In the genomic region with DNA sequence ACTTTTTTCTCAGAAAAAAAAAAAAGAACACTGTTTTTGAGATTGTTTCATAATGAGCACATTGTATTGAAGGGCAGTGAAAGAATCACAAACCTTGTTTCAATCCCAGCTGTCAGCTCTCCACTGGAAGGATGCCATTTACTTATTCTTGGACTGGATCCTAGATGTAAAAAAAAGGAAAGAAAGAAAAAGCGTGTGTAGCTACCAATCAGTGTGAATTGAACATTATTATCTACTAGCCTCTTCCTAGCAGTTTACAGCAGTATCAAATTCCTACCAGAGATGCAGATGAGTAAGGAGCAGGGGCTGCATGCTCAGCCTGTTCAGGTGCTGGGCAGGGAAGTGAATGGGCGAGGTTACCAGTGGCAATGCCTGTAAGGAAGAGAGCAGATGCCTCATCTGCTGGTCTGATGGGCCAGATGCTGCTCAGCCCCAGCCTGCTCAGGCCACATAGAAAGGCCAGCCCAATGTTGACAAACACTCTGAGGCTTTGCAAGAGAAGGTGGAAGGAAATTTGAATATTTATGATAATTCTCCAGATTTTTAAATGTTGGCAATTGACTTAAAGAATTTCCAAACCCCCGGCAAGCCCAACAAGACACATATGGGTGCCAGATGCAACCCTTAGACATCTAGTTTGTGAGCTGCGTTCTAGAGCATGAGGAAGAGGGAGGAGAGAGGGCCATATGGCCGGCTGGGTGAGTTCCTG, we compare ENCODE assay signal across 11 cellular contexts.
DNase-seq lines count a peak whose midpoint lies in the region; ATAC-seq and TF ChIP-seq lines count a peak whose summit lies in the region.
"Had no signal": no experiment of that assay in that cellular context is flagged by ENCODE, and none has a peak within 500 bp of the region (broad histone marks: within the 10 kb centered on the region; RNA-seq: fewer than 3 reads in every experiment).

No MANE protein-coding gene starts in this region.

- H3K36me3 ChIP-seq in GM23338 (ENCODE audit: insufficient read depth) (no peaks in the 10 kb centered on the region), osteoblast (ENCODE audit: insufficient read depth, low read length) (no peaks in the 10 kb centered on the region)
- H3K36me3 ChIP-seq: SJCRH30 had no signal

- H3K4me2 ChIP-seq in GM23338 (no peak overlapping the region), osteoblast (ENCODE audit: insufficient read depth, low read length) (peak overlapping the region; percentile 19)

- H4K20me1 ChIP-seq in GM23338 (replicated peaks; ENCODE audit: insufficient read depth) (no peaks in the 10 kb centered on the region), osteoblast (ENCODE audit: insufficient read depth, low read length) (no peaks in the 10 kb centered on the region)

- H3K27ac ChIP-seq in GM23338 (ENCODE audit: low read depth) (no peak overlapping the region), osteoblast (ENCODE audit: low read depth, low read length) (no peak overlapping the region)
- H3K27ac ChIP-seq: SJCRH30 had no signal

- H3K9me3 Mint-ChIP-seq in GM23338: no peaks in the 10 kb centered on the region
- no peaks in the 10 kb centered on the region for H3K9me3 Mint-ChIP-seq in HFFc6

- H3K4me3 Mint-ChIP-seq in GM23338: no peak overlapping the region
- H3K4me3 Mint-ChIP-seq in HFFc6: no peak overlapping the region

- no peaks in the 10 kb centered on the region for H3K4me1 Mint-ChIP-seq in GM23338
- H3K4me1 Mint-ChIP-seq in HFFc6 (ENCODE audit: low read depth): peaks cover 12% of the 10 kb centered on the region

- no peak for TF ChIP-seq CTCF in GM23338 (conservative IDR thresholded peaks at IDR 0.05; ENCODE audit: low read depth in 2 of 2)
- no peak for TF ChIP-seq CTCF in epithelial cell of esophagus (IDR thresholded peaks at IDR 0.05; ENCODE audit: insufficient read depth, low read depth, low read length, missing control alignments)
- no peak for TF ChIP-seq CTCF in osteoblast (IDR thresholded peaks at IDR 0.05; ENCODE audit: extremely low read depth, low read depth, low read length)
- no peak for TF ChIP-seq CTCF in HFFc6 (IDR thresholded peaks at IDR 0.05)

- no peak overlapping the region for H3K4me3 ChIP-seq in GM23338
- no peak overlapping the region for H3K4me3 ChIP-seq in epithelial cell of esophagus (ENCODE audit: low read length)
- H3K4me3 ChIP-seq in osteoblast (ENCODE audit: insufficient read depth, low read length): no peak overlapping the region
- H3K4me3 ChIP-seq: SJCRH30 had no signal

- DNase-seq in GM23338 (ENCODE audit: low spot score): no peak
- DNase-seq in NCI-H526 treated with DMSO at 0.1 percent for 48 hours (lab: John Stamatoyannopoulos, UW): peak; percentile 62
- DNase-seq in epithelial cell of esophagus (ENCODE audit: low read depth): peak; percentile 29
- no peak for DNase-seq in osteoblast (ENCODE audit: insufficient read length, low spot score, missing footprints)
- DNase-seq in HFFc6: no peak
- DNase-seq: aorta, occipital lobe had no signal

- peak overlapping the region; percentile 43; the same call in 1 of the 2 replicates for H2AFZ ChIP-seq in GM23338
- peak overlapping the region; percentile 47 for H2AFZ ChIP-seq in osteoblast (ENCODE audit: low read length)

- H3K36me3 Mint-ChIP-seq in GM23338 (ENCODE audit: low read depth): no peaks in the 10 kb centered on the region
- H3K36me3 Mint-ChIP-seq in HFFc6 (ENCODE audit: low read depth): no peaks in the 10 kb centered on the region

- H3K27me3 Mint-ChIP-seq in GM23338 (ENCODE audit: insufficient read depth, low read depth, poor library complexity): no peaks in the 10 kb centered on the region
- H3K27me3 Mint-ChIP-seq in HFFc6 (ENCODE audit: insufficient read depth): no peaks in the 10 kb centered on the region; the same call in 1 of the 2 replicates

- ATAC-seq in GM23338 (no peak), HG03095 (IDR thresholded peaks at IDR 0.05; ENCODE audit: unreplicated experiment) (no peak), HG02642 (IDR thresholded peaks at IDR 0.05; ENCODE audit: poor library complexity, unreplicated experiment) (no peak), GM18909 (IDR thresholded peaks at IDR 0.05; ENCODE audit: poor library complexity, unreplicated experiment) (no peak)

- H3K9me2 ChIP-seq in GM23338 (ENCODE audit: insufficient read depth): peaks cover 13% of the 10 kb centered on the region; the same call in 1 of the 2 replicates

- no peaks in the 10 kb centered on the region for H3K9me3 ChIP-seq in osteoblast (ENCODE audit: low read depth, low read length)
- H3K9me3 ChIP-seq: SJCRH30 had no signal

- H3K4me1 ChIP-seq in GM23338 (ENCODE audit: insufficient read depth) (no peaks in the 10 kb centered on the region), osteoblast (ENCODE audit: insufficient read depth, low read length) (peaks cover 8% of the 10 kb centered on the region)

- H3K27ac Mint-ChIP-seq in GM23338 (no peak overlapping the region), HFFc6 (no peak overlapping the region)

- H3K79me2 ChIP-seq in GM23338 (replicated peaks; ENCODE audit: insufficient read depth): no peaks in the 10 kb centered on the region
- H3K79me2 ChIP-seq in osteoblast (ENCODE audit: insufficient read depth, low read length): no peaks in the 10 kb centered on the region

- H3K27me3 ChIP-seq in GM23338 (ENCODE audit: insufficient read depth) (no peaks in the 10 kb centered on the region), osteoblast (ENCODE audit: insufficient read depth, low read length) (no peaks in the 10 kb centered on the region)
- H3K27me3 ChIP-seq: SJCRH30 had no signal

- no peaks in the 10 kb centered on the region for H3F3A ChIP-seq in GM23338 (replicated peaks; ENCODE audit: low read depth)

TF ChIP-seq in GM23338, 12 proteins besides CTCF, POLR2A, EP300 and RAD21:
- TF ChIP-seq NANOG (IDR thresholded peaks at IDR 0.05; ENCODE audit: borderline replicate concordance) (no peak), POLR2AphosphoS5 (IDR thresholded peaks at IDR 0.05; ENCODE audit: low read depth) (no peak), STAT1 (IDR thresholded peaks at IDR 0.05; ENCODE audit: unreplicated experiment) (no peak)

Comparison
In these comparisons a context has a peak if more than half of its experiments do, and no peak if none do; other contexts are left out.
1. DNase-seq: peak in NCI-H526 treated with DMSO at 0.1 percent for 48 hours (single experiment) and epithelial cell of esophagus (single experiment); none in GM23338 (single experiment), osteoblast (single experiment) and HFFc6 (single experiment).